ENCODE assay signal across 8 cellular contexts in the genomic region with DNA sequence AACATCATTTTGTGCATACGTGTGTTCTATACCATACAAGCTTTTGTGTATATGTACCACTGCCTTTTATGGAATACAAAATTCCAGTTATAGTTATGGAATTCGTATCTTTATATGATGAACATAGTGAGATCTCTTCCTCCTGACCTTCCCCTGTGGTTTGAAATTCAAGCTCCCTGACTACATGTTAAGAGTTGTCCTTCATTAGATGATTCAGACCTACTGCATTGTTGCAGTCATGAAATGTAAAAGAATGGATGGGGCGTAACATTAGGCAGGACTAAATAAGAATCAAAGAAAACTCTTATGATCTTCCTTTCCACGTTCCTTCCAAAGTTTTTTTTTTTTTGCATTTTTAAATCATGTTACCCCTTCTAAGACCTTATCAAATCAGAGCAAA.
"Had no signal": no experiment of that assay in that cellular context is flagged by ENCODE, and none has a peak within 500 bp of the region (broad histone marks: within the 10 kb centered on the region; RNA-seq: fewer than 3 reads in every experiment).

No MANE protein-coding gene starts in this region.

- H2AFZ ChIP-seq: GM23338 had no signal

- DNase-seq: H9, HCEC 1CT, IMR-90, KG1 had no signal

- H3K4me3 ChIP-seq: GM23338, K562 had no signal

- FAIRE-seq: H1, H54, K562 had no signal

- ATAC-seq: GM23338, K562 had no signal

- H3K4me2 ChIP-seq: GM23338 had no signal
